12 cellular contexts compared by ENCODE assay signal in genomic region chr2:9949992-9950520, GRCh38. TPM values are rescaled to one million over a fixed set of nuclear protein-coding genes. Genes with fewer than 3 reads are reported as not detected.
DNase-seq lines count a peak whose midpoint lies in the region; ATAC-seq and TF ChIP-seq lines count a peak whose summit lies in the region.
"Had no signal": no experiment of that assay in that cellular context is flagged by ENCODE, and none has a peak within 500 bp of the region (broad histone marks: within the 10 kb centered on the region; RNA-seq: fewer than 3 reads in every experiment).

No MANE protein-coding gene starts in this region.

- peaks cover 58% of the 10 kb centered on the region for H3K27me3 Mint-ChIP-seq in activated naive CD8-positive, alpha-beta T cell treated with anti-CD3 and anti-CD28 coated beads, Interleukin-2, amount 10 ng/mL, durations not matched to agents 7 days and 5 days
- H3K27me3 Mint-ChIP-seq in naive thymus-derived CD4-positive, alpha-beta T cell, result peaks cover 26 to 79% (median 45%) of the 10 kb centered on the region in 5 donors

- DNase-seq in HAP-1 (ENCODE audit: low spot score in 2 of 2) (no peak), DMS114 treated with DMSO at 0.1 percent for 48 hours (lab: John Stamatoyannopoulos, UW; ENCODE audit: unreplicated experiment) (no peak), tibial nerve (ENCODE audit: low spot score in 2 of 2) (no peak), NOMO-1 treated with DMSO at 0.1 percent for 48 hours (lab: John Stamatoyannopoulos, UW; ENCODE audit: unreplicated experiment) (no peak)
- DNase-seq in activated naive CD8-positive, alpha-beta T cell treated with anti-CD3 and anti-CD28 coated beads, Interleukin-2, amount 10 ng/mL, durations not matched to agents 7 days and 5 days, result no peak
- no peak for DNase-seq in naive thymus-derived CD4-positive, alpha-beta T cell
- DNase-seq: MV-4-11, NCI-H526 treated with DMSO at 0.1 percent for 48 hours had no signal

- intact Hi-C loops in naive thymus-derived CD4-positive, alpha-beta T cell (cut with micrococcal nuclease), result loop anchor here (2.0 to 10.0 kb wide), 7 partner anchors 35 to 1395 kb away; partner anchors contain the start of genes ODC1 (in 2 of the 2), ADAM17 (in 1 of the 2), HPCAL1 (in 1 of the 2) and ROCK2 (in 1 of the 2)

- H3K36me3 Mint-ChIP-seq in activated naive CD8-positive, alpha-beta T cell treated with anti-CD3 and anti-CD28 coated beads, Interleukin-2, amount 10 ng/mL, durations not matched to agents 7 days and 5 days, result no peaks in the 10 kb centered on the region
- no peaks in the 10 kb centered on the region for H3K36me3 Mint-ChIP-seq in naive thymus-derived CD4-positive, alpha-beta T cell

- ATAC-seq in activated naive CD8-positive, alpha-beta T cell treated with anti-CD3 and anti-CD28 coated beads, Interleukin-2, amount 10 ng/mL, durations not matched to agents 7 days and 5 days (ENCODE audit: low read depth), result no peak
- ATAC-seq in naive thymus-derived CD4-positive, alpha-beta T cell, result no peak
- no peak for ATAC-seq in HG03354 (IDR thresholded peaks at IDR 0.05; ENCODE audit: poor library complexity, severe bottlenecking, unreplicated experiment)

- H3K27me3 ChIP-seq in BLaER1 treated with 17β-estradiol and CSF1 and Interleukin-3, amounts not matched to agents 10 nM and 100 nM, result peaks cover 33 to 52% (median 47%) of the 10 kb centered on the region in 11 experiments
- H3K27me3 ChIP-seq in HAP-1 (ENCODE audit: low read depth), result no peaks in the 10 kb centered on the region
- no peaks in the 10 kb centered on the region for H3K27me3 ChIP-seq in naive thymus-derived CD4-positive, alpha-beta T cell (ENCODE audit: control insufficient read depth in 2 of 2, insufficient read depth in 2 of 2, low read length in 2 of 2)
- no peaks in the 10 kb centered on the region for H3K27me3 ChIP-seq in tibial nerve

- TF ChIP-seq EP300 in tibial nerve (IDR thresholded peaks at IDR 0.05), result no peak

- in situ Hi-C loops in HAP-1 (cut with MboI; ENCODE audit: low sequenced_read_pairs), result loop anchor here (25.0 kb wide), 1 partner anchor 113 kb away; the partner anchor contains the start of gene TAF1B

- WGBS in tibial nerve, 2 donors, result 94 to 95% methylated on average over 14 of the region's 14 CpGs

- H3K9me3 ChIP-seq in BLaER1 treated with 17β-estradiol and CSF1 and Interleukin-3, amounts not matched to agents 10 nM and 100 nM (replicated peaks in 1 of 11), result no peaks in the 10 kb centered on the region
- no peaks in the 10 kb centered on the region for H3K9me3 ChIP-seq in HAP-1
- H3K9me3 ChIP-seq in naive thymus-derived CD4-positive, alpha-beta T cell (ENCODE audit: control insufficient read depth in 2 of 3, low read length in 3 of 3), result no peaks in the 10 kb centered on the region
- no peaks in the 10 kb centered on the region for H3K9me3 ChIP-seq in tibial nerve
- H3K9me3 ChIP-seq: neutrophil, thoracic aorta had no signal

- H3K9me3 Mint-ChIP-seq in activated naive CD8-positive, alpha-beta T cell treated with anti-CD3 and anti-CD28 coated beads, Interleukin-2, amount 10 ng/mL, durations not matched to agents 7 days and 5 days, result no peaks in the 10 kb centered on the region
- H3K9me3 Mint-ChIP-seq in naive thymus-derived CD4-positive, alpha-beta T cell, result no peaks in the 10 kb centered on the region

- CTCF ChIA-PET in naive thymus-derived CD4-positive, alpha-beta T cell (lab: Charles Lee), result interaction anchor here (1.6 kb wide), 1 partner anchor 34 kb away, joined by 3 read pairs; no protein-coding TSS in a partner anchor

- H3K4me2 ChIP-seq in BLaER1 treated with 17β-estradiol and CSF1 and Interleukin-3, amounts not matched to agents 10 nM and 100 nM, result peak overlapping the region in 10 of 11 experiments; percentile 84 to 98 (median 94); a peak in 17 of 22 replicates

- POLR2A ChIA-PET in activated naive CD8-positive, alpha-beta T cell treated with anti-CD3 and anti-CD28 coated beads, Interleukin-2, amount 10 ng/mL, durations not matched to agents 7 days and 5 days (lab: Charles Lee), result no interaction called here
- POLR2A ChIA-PET in naive thymus-derived CD4-positive, alpha-beta T cell (lab: Charles Lee), result no interaction called here

- no peak overlapping the region for H3K27ac ChIP-seq in BLaER1 treated with 17β-estradiol and CSF1 and Interleukin-3, amounts not matched to agents 10 nM and 100 nM
- no peak overlapping the region for H3K27ac ChIP-seq in naive thymus-derived CD4-positive, alpha-beta T cell (ENCODE audit: low read depth, low read length)
- no peak overlapping the region for H3K27ac ChIP-seq in tibial nerve
- H3K27ac ChIP-seq: neutrophil, thoracic aorta had no signal

- H3K4me1 Mint-ChIP-seq in activated naive CD8-positive, alpha-beta T cell treated with anti-CD3 and anti-CD28 coated beads, Interleukin-2, amount 10 ng/mL, durations not matched to agents 7 days and 5 days, result peaks cover 3% of the 10 kb centered on the region
- H3K4me1 Mint-ChIP-seq in naive thymus-derived CD4-positive, alpha-beta T cell, result peaks cover 0 to 13% (median 8%) of the 10 kb centered on the region in 7 donors

- no peak overlapping the region for H3K27ac Mint-ChIP-seq in activated naive CD8-positive, alpha-beta T cell treated with anti-CD3 and anti-CD28 coated beads, Interleukin-2, amount 10 ng/mL, durations not matched to agents 7 days and 5 days
- H3K27ac Mint-ChIP-seq in naive thymus-derived CD4-positive, alpha-beta T cell, result peak overlapping the region in 4 of 9 donors; percentile 5 to 74 (median 28)

- no peak for TF ChIP-seq CTCF in tibial nerve (IDR thresholded peaks at IDR 0.05)

- no peak overlapping the region for H3K9ac ChIP-seq in BLaER1 treated with 17β-estradiol and CSF1 and Interleukin-3, amounts not matched to agents 10 nM and 100 nM

- H3K4me1 ChIP-seq in BLaER1 treated with 17β-estradiol and CSF1 and Interleukin-3, amounts not matched to agents 10 nM and 100 nM, result peaks cover 5 to 14% (median 10%) of the 10 kb centered on the region in 10 experiments; a peak in 12 of 20 replicates
- H3K4me1 ChIP-seq in HAP-1 (peaks cover 23% of the 10 kb centered on the region), tibial nerve (peaks cover 0 to 15% (median 3%) of the 10 kb centered on the region in 4 donors)
- H3K4me1 ChIP-seq in naive thymus-derived CD4-positive, alpha-beta T cell (ENCODE audit: control insufficient read depth in 2 of 2, insufficient read depth in 2 of 2, low read length in 2 of 2), result no peaks in the 10 kb centered on the region

- H3K36me3 ChIP-seq in BLaER1 treated with 17β-estradiol and CSF1 and Interleukin-3, amounts not matched to agents 10 nM and 100 nM, result no peaks in the 10 kb centered on the region
- H3K36me3 ChIP-seq in HAP-1 (replicated peaks), result no peaks in the 10 kb centered on the region
- H3K36me3 ChIP-seq in naive thymus-derived CD4-positive, alpha-beta T cell (ENCODE audit: control insufficient read depth in 2 of 3, insufficient read depth in 3 of 3, low read length in 3 of 3), result no peaks in the 10 kb centered on the region
- H3K36me3 ChIP-seq in tibial nerve, result no peaks in the 10 kb centered on the region
- H3K36me3 ChIP-seq: neutrophil, thoracic aorta had no signal

- peak overlapping the region in 6 of 10 experiments; percentile 65 to 77 (median 70); a peak in 9 of 20 replicates for H3K4me3 ChIP-seq in BLaER1 treated with 17β-estradiol and CSF1 and Interleukin-3, amounts not matched to agents 10 nM and 100 nM
- H3K4me3 ChIP-seq in HAP-1 (peak overlapping the region; percentile 37), tibial nerve (no peak overlapping the region)
- H3K4me3 ChIP-seq in naive thymus-derived CD4-positive, alpha-beta T cell (ENCODE audit: low read length), result no peak overlapping the region

- no peak for TF ChIP-seq POLR2A in tibial nerve (IDR thresholded peaks at IDR 0.05)

- peak overlapping the region; percentile 84 for H3K4me3 Mint-ChIP-seq in activated naive CD8-positive, alpha-beta T cell treated with anti-CD3 and anti-CD28 coated beads, Interleukin-2, amount 10 ng/mL, durations not matched to agents 7 days and 5 days
- H3K4me3 Mint-ChIP-seq in naive thymus-derived CD4-positive, alpha-beta T cell, result peak overlapping the region; percentile 66 to 90 (median 86)

- peaks cover 0 to 4% (median 0%) of the 10 kb centered on the region in 11 experiments; a peak in 1 of 22 replicates for H4K20me1 ChIP-seq in BLaER1 treated with 17β-estradiol and CSF1 and Interleukin-3, amounts not matched to agents 10 nM and 100 nM

RNA-seq across cellular contexts. Expression of gene GRHL1, which starts 1.4 kb away (rescaled TPM):
- total RNA-seq in activated naive CD8-positive, alpha-beta T cell treated with anti-CD3 and anti-CD28 coated beads, Interleukin-2, amount 10 ng/mL, durations not matched to agents 7 days and 5 days, result under 1 TPM; 0.25 to 0.43 TPM
- 1 to 10 TPM in 1 of 5 experiments, under 1 TPM in 4; 0.19 to 1.3 (median 0.56) TPM for total RNA-seq in naive thymus-derived CD4-positive, alpha-beta T cell
- under 1 TPM in 1 of 2 donors, not detected in 1; 0.33 TPM for polyA plus RNA-seq in naive thymus-derived CD4-positive, alpha-beta T cell
- total RNA-seq in tibial nerve, result 1 to 10 TPM in 2 of 4 donors, under 1 TPM in 1, not detected in 1; 0.66 to 4.2 (median 2.3) TPM

Comparison
In these comparisons a context has a peak if more than half of its experiments do, and no peak if none do; other contexts are left out.
1. H3K4me3 ChIP-seq: peak in BLaER1 treated with 17β-estradiol and CSF1 and Interleukin-3, amounts not matched to agents 10 nM and 100 nM (6 of 10) and HAP-1 (single experiment); none in naive thymus-derived CD4-positive, alpha-beta T cell (single experiment) and tibial nerve (0 of 4).